ENCODE assay signal across 9 cellular contexts in genomic region chr1:183209533-183210158, GRCh38. TPM values are rescaled to one million over a fixed set of nuclear protein-coding genes. Genes with fewer than 3 reads are reported as not detected.
A peak's percentile ranks its signal among the peaks of the same experiment; 100 is the strongest.
DNase-seq lines count a peak whose midpoint lies in the region; ATAC-seq, FAIRE-seq and TF ChIP-seq lines count a peak whose summit lies in the region.
"Had no signal": no experiment of that assay in that cellular context is flagged by ENCODE, and none has a peak within 500 bp of the region (broad histone marks: within the 10 kb centered on the region; RNA-seq: fewer than 3 reads in every experiment).

No MANE protein-coding gene starts in this region.

- no peaks in the 10 kb centered on the region for H3K79me2 ChIP-seq in Loucy (ENCODE audit: insufficient read depth, low read length)

- TF ChIP-seq CTCF in Loucy (conservative IDR thresholded peaks at IDR 0.05; ENCODE audit: low read length) (no peak), bronchial epithelial cell (IDR thresholded peaks at IDR 0.05; ENCODE audit: insufficient read depth, low read length, severe bottlenecking) (no peak), esophagus muscularis mucosa (IDR thresholded peaks at IDR 0.05) (no peak)

- H3K27me3 Mint-ChIP-seq in stimulated activated naive CD8-positive, alpha-beta T cell treated with anti-CD3 and anti-CD28 coated beads, Interleukin-15, amount 100 ng/mL, for 72 hours: peaks cover 12% of the 10 kb centered on the region

- FAIRE-seq in bronchial epithelial cell (lab: Jason Lieb, UNC): no peak

- peak overlapping the region in 1 of 2 donors; percentile 71 for H3K27ac Mint-ChIP-seq in activated naive CD4-positive, alpha-beta T cell treated with anti-CD3 and anti-CD28 coated beads, Interleukin-2, amount 50 U/mL, for 72 hours
- peak overlapping the region; percentile 9 to 47 for H3K27ac Mint-ChIP-seq in stimulated activated naive CD8-positive, alpha-beta T cell treated with anti-CD3 and anti-CD28 coated beads, Interleukin-15, amount 100 ng/mL, for 72 hours

- no peak for TF ChIP-seq POLR2A in esophagus muscularis mucosa (IDR thresholded peaks at IDR 0.05; ENCODE audit: low read depth)

- H3K9me2 ChIP-seq in Loucy (replicated peaks; ENCODE audit: low read depth, low read length): no peaks in the 10 kb centered on the region

- no peaks in the 10 kb centered on the region for H3K9me3 Mint-ChIP-seq in activated naive CD4-positive, alpha-beta T cell treated with anti-CD3 and anti-CD28 coated beads, Interleukin-2, amount 50 U/mL, for 72 hours
- no peaks in the 10 kb centered on the region for H3K9me3 Mint-ChIP-seq in stimulated activated naive CD8-positive, alpha-beta T cell treated with anti-CD3 and anti-CD28 coated beads, Interleukin-15, amount 100 ng/mL, for 72 hours

- H4K20me1 ChIP-seq in Loucy (ENCODE audit: insufficient read depth, low read length, poor library complexity, severe bottlenecking): no peaks in the 10 kb centered on the region

- H3K9me3 ChIP-seq in Loucy (ENCODE audit: insufficient read depth, low read depth, low read length): no peaks in the 10 kb centered on the region
- no peaks in the 10 kb centered on the region for H3K9me3 ChIP-seq in esophagus muscularis mucosa

- H2AFZ ChIP-seq in Loucy (ENCODE audit: low read length): peak overlapping the region; percentile 66

- H3K9ac ChIP-seq in Loucy (ENCODE audit: low read depth, low read length, poor library complexity, severe bottlenecking): no peak overlapping the region

- no peaks in the 10 kb centered on the region for H3K36me3 Mint-ChIP-seq in activated naive CD4-positive, alpha-beta T cell treated with anti-CD3 and anti-CD28 coated beads, Interleukin-2, amount 50 U/mL, for 72 hours

- H3K4me1 Mint-ChIP-seq in stimulated activated naive CD8-positive, alpha-beta T cell treated with anti-CD3 and anti-CD28 coated beads, Interleukin-15, amount 100 ng/mL, for 72 hours: peaks cover 6% of the 10 kb centered on the region

- no peak overlapping the region for H3K27ac ChIP-seq in esophagus muscularis mucosa (replicated peaks in 1 of 4)

- H3K36me3 ChIP-seq in Loucy (ENCODE audit: insufficient read depth, low read length) (no peaks in the 10 kb centered on the region), bronchial epithelial cell (ENCODE audit: control insufficient read depth, insufficient read depth, low read length) (peaks cover 10% of the 10 kb centered on the region), esophagus muscularis mucosa (peaks cover 0 to 6% (median 0%) of the 10 kb centered on the region in 4 donors)

- H3K4me2 ChIP-seq in Loucy (ENCODE audit: low read depth, low read length, poor library complexity, severe bottlenecking): peak overlapping the region; percentile 42

- ATAC-seq in activated naive CD4-positive, alpha-beta T cell treated with anti-CD3 and anti-CD28 coated beads, Interleukin-2, amount 50 U/mL, for 72 hours: peak; percentile 91 to 95
- peak; percentile 97 for ATAC-seq in stimulated activated naive CD8-positive, alpha-beta T cell treated with anti-CD3 and anti-CD28 coated beads, Interleukin-15, amount 100 ng/mL, for 72 hours

- intact Hi-C loops in esophagus muscularis mucosa (cut with DNase I): no loop called here

- H3F3A ChIP-seq in Loucy (ENCODE audit: low read depth): no peaks in the 10 kb centered on the region

- H3K4me3 Mint-ChIP-seq in stimulated activated naive CD8-positive, alpha-beta T cell treated with anti-CD3 and anti-CD28 coated beads, Interleukin-15, amount 100 ng/mL, for 72 hours: no peak overlapping the region

- H3K4me1 ChIP-seq in Loucy (ENCODE audit: insufficient read depth, low read length, poor library complexity, severe bottlenecking) (peaks cover 30% of the 10 kb centered on the region), esophagus muscularis mucosa (peaks cover 3 to 21% (median 15%) of the 10 kb centered on the region in 4 donors)

- no peak for TF ChIP-seq EP300 in esophagus muscularis mucosa (IDR thresholded peaks at IDR 0.05)

- peak in 1 of 2 donors; percentile 10 for DNase-seq in activated naive CD4-positive, alpha-beta T cell treated with anti-CD3 and anti-CD28 coated beads, Interleukin-2, amount 50 U/mL, for 72 hours (ENCODE audit: low spot score in 2 of 2)
- DNase-seq in activated naive CD4-positive, alpha-beta T cell treated with Interleukin-2 at 50 U/mL for 16 hours: no peak
- peak; percentile 89 for DNase-seq in bronchial epithelial cell (ENCODE audit: low read depth)
- peak; percentile 14 to 20 for DNase-seq in stimulated activated naive CD8-positive, alpha-beta T cell treated with anti-CD3 and anti-CD28 coated beads, Interleukin-15, amount 100 ng/mL, for 72 hours
- no peak for DNase-seq in esophagus muscularis mucosa (ENCODE audit: extremely low spot score)
- DNase-seq in stimulated activated naive CD4-positive, alpha-beta T cell treated with Interleukin-2 at 50 U/mL for 16 hours (lab: John Stamatoyannopoulos, UW): no peak
- DNase-seq in activated gamma-delta T cell treated with Interleukin-2 at 50 U/mL for 16 hours: no peak
- DNase-seq: effector CD4-positive, alpha-beta T cell had no signal

- H3K27me3 ChIP-seq in Loucy (ENCODE audit: insufficient read depth, low read length, poor library complexity, severe bottlenecking): no peaks in the 10 kb centered on the region
- H3K27me3 ChIP-seq in bronchial epithelial cell (ENCODE audit: control insufficient read depth, insufficient read depth, low read length): no peaks in the 10 kb centered on the region
- H3K27me3 ChIP-seq in esophagus muscularis mucosa: no peaks in the 10 kb centered on the region

- H3K4me3 ChIP-seq in Loucy (ENCODE audit: low read length, poor library complexity, severe bottlenecking) (peak overlapping the region; percentile 5), bronchial epithelial cell (ENCODE audit: low read depth, low read length) (no peak overlapping the region), esophagus muscularis mucosa (no peak overlapping the region)

RNA-seq across cellular contexts. Expression of gene LAMC2, which starts 23.6 kb away (rescaled TPM):
- not detected for total RNA-seq in activated naive CD4-positive, alpha-beta T cell treated with anti-CD3 and anti-CD28 coated beads, Interleukin-2, amount 50 U/mL, for 72 hours
- total RNA-seq in bronchial epithelial cell (1,014 and 1,840 TPM in 2 replicates), esophagus muscularis mucosa (10 to 100 TPM; 11.2 to 32.6 (median 14.9) TPM)

Comparison
In these comparisons a context has a peak if more than half of its experiments do, and no peak if none do; other contexts are left out.
1. DNase-seq: peak in bronchial epithelial cell (single experiment) and stimulated activated naive CD8-positive, alpha-beta T cell treated with anti-CD3 and anti-CD28 coated beads, Interleukin-15, amount 100 ng/mL, for 72 hours (2 of 2); none in activated naive CD4-positive, alpha-beta T cell treated with Interleukin-2 at 50 U/mL for 16 hours (single experiment), esophagus muscularis mucosa (single experiment), stimulated activated naive CD4-positive, alpha-beta T cell treated with Interleukin-2 at 50 U/mL for 16 hours (single experiment) and activated gamma-delta T cell treated with Interleukin-2 at 50 U/mL for 16 hours (single experiment).
2. RNA of gene LAMC2, which starts 23.6 kb away (total RNA-seq): 1,014 to 1,840 TPM in bronchial epithelial cell; 11.2 to 32.6 TPM in esophagus muscularis mucosa and not detected in activated naive CD4-positive, alpha-beta T cell treated with anti-CD3 and anti-CD28 coated beads, Interleukin-2, amount 50 U/mL, for 72 hours; every median in the first group is over 10 times any median in the second.